In genomic region chr3:151460774-151461450, GRCh38 we compare ENCODE assay signal across 1 cellular context.
TF ChIP-seq lines count a peak whose summit lies in the region.

IGSF10 (minus strand) TSS chr3:151461061; CDS start chr3:151458709, 2,352 bp downstream.

TF ChIP-seq in SK-N-SH, 30 proteins besides CTCF, POLR2A, EP300 and RAD21 (continued from another document):
- TF ChIP-seq REST (IDR thresholded peaks at IDR 0.05; ENCODE audit: low read depth, low read length) (no peak), ELF1 (IDR thresholded peaks at IDR 0.05) (no peak), EZH2phosphoT487 (IDR thresholded peaks at IDR 0.05; ENCODE audit: borderline replicate concordance, low read depth) (no peak), ZBTB33 (IDR thresholded peaks at IDR 0.05; ENCODE audit: borderline replicate concordance, low read depth) (no peak)
